Comparison of ENCODE assay signal across 27 cellular contexts in genomic region chr9:132948482-132949050, GRCh38. TPM values are rescaled to one million over a fixed set of nuclear protein-coding genes. Genes with fewer than 3 reads are reported as not detected.
"Had no signal": no experiment of that assay in that cellular context is flagged by ENCODE, and none has a peak within 500 bp of the region (broad histone marks: within the 10 kb centered on the region; RNA-seq: fewer than 3 reads in every experiment).

No MANE protein-coding gene starts in this region.

- H3K27me3 ChIP-seq: foreskin keratinocyte, sigmoid colon, testis, vagina had no signal

- H3K4me2 ChIP-seq: smooth muscle cell had no signal

- ATAC-seq: foreskin keratinocyte, left lobe of liver had no signal

- H3K9me3 Mint-ChIP-seq: activated B cell treated with CpG ODN at 0.5 μM for 24 hours; activated naive CD4-positive, alpha-beta T cell treated with anti-CD3 and anti-CD28 coated beads, Interleukin-2, amount 10 ng/mL, durations not matched to agents 7 days and 5 days had no signal

- H3K4me3 Mint-ChIP-seq: activated B cell treated with CpG ODN at 0.5 μM for 24 hours; activated naive CD4-positive, alpha-beta T cell treated with anti-CD3 and anti-CD28 coated beads, Interleukin-2, amount 10 ng/mL, durations not matched to agents 7 days and 5 days had no signal

- H3K27ac ChIP-seq: foreskin keratinocyte, sigmoid colon, testis, vagina had no signal

- H3K27ac Mint-ChIP-seq: activated B cell treated with CpG ODN at 0.5 μM for 24 hours; activated naive CD4-positive, alpha-beta T cell treated with anti-CD3 and anti-CD28 coated beads, Interleukin-2, amount 10 ng/mL, durations not matched to agents 7 days and 5 days had no signal

- DNase-seq: activated B cell treated with CpG ODN at 0.5 μM for 24 hours; activated CD4-positive, alpha-beta T cell treated with anti-CD3 and anti-CD28 coated beads for 4 hours; activated CD4-positive, alpha-beta T cell treated with anti-CD3 and anti-CD28 coated beads, Interleukin-2, amount 50 U/mL, for 48 hours; activated effector memory CD4-positive, alpha-beta T cell treated with anti-CD3 and anti-CD28 coated beads, Interleukin-2, amount 50 U/mL, for 16 hours; activated naive CD4-positive, alpha-beta T cell treated with anti-CD3 and anti-CD28 coated beads, Interleukin-2, amount 10 ng/mL, durations not matched to agents 7 days and 5 days; amygdala; dermis blood vessel endothelial cell; effector CD8-positive, alpha-beta T cell; foreskin keratinocyte; naive B cell; retina; sigmoid colon; stimulated activated CD4-positive, alpha-beta T cell treated with anti-CD3 and anti-CD28 coated beads, Interleukin-2, amount 100 ng/mL, for 48 hours; stimulated activated CD8-positive, alpha-beta memory T cell treated with anti-CD3 and anti-CD28 coated beads, Interleukin-4, amount 100 ng/mL, for 48 hours; stimulated activated naive CD4-positive, alpha-beta T cell; testis; trophoblast cell had no signal

- H3K4me3 ChIP-seq: lung, sigmoid colon, smooth muscle cell, testis, vagina had no signal

- H3K36me3 ChIP-seq: sigmoid colon, vagina had no signal

- H3K36me3 Mint-ChIP-seq: activated naive CD4-positive, alpha-beta T cell treated with anti-CD3 and anti-CD28 coated beads, Interleukin-2, amount 10 ng/mL, durations not matched to agents 7 days and 5 days; naive B cell had no signal

- H3K9me3 ChIP-seq: sigmoid colon, testis, vagina had no signal

RNA-seq across cellular contexts. Expression of gene GFI1B, which starts 29.9 kb away (rescaled TPM):
- total RNA-seq: activated CD8-positive, alpha-beta memory T cell treated with anti-CD3 and anti-CD28 coated beads for 36 hours; dermis blood vessel endothelial cell; foreskin keratinocyte; kidney epithelial cell; mesenteric fat pad; osteoblast; posterior vena cava; smooth muscle cell; vagina had no signal
- polyA plus RNA-seq: foreskin keratinocyte, neural cell, smooth muscle cell had no signal
